Comparison of ENCODE assay signal across 1 cellular context in genomic region chr2:85594715-85595377, GRCh38.
TF ChIP-seq lines count a peak whose summit lies in the region.

No MANE protein-coding gene starts in this region.

TF ChIP-seq in IMR-90, 13 proteins besides CTCF, POLR2A, EP300 and RAD21 (continued from another document):
- TF ChIP-seq, protein P1, sequence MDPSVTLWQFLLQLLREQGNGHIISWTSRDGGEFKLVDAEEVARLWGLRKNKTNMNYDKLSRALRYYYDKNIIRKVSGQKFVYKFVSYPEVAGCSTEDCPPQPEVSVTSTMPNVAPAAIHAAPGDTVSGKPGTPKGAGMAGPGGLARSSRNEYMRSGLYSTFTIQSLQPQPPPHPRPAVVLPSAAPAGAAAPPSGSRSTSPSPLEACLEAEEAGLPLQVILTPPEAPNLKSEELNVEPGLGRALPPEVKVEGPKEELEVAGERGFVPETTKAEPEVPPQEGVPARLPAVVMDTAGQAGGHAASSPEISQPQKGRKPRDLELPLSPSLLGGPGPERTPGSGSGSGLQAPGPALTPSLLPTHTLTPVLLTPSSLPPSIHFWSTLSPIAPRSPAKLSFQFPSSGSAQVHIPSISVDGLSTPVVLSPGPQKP (IDR thresholded peaks at IDR 0.05; ENCODE audit: borderline replicate concordance, low read depth, low read length), result no peak
- TF ChIP-seq SMC3 (IDR thresholded peaks at IDR 0.05; ENCODE audit: low read depth, low read length), result no peak
- TF ChIP-seq FOS (IDR thresholded peaks at IDR 0.05; ENCODE audit: low read depth, low read length), result no peak
- no peak for TF ChIP-seq CHD1 (IDR thresholded peaks at IDR 0.05; ENCODE audit: low read depth, low read length)
- TF ChIP-seq RCOR1 (IDR thresholded peaks at IDR 0.05; ENCODE audit: insufficient replicate concordance, low read length), result no peak
- TF ChIP-seq, protein P2, sequence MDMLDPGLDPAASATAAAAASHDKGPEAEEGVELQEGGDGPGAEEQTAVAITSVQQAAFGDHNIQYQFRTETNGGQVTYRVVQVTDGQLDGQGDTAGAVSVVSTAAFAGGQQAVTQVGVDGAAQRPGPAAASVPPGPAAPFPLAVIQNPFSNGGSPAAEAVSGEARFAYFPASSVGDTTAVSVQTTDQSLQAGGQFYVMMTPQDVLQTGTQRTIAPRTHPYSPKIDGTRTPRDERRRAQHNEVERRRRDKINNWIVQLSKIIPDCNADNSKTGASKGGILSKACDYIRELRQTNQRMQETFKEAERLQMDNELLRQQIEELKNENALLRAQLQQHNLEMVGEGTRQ (IDR thresholded peaks at IDR 0.05; ENCODE audit: low read depth, low read length), result no peak
- no peak for TF ChIP-seq RFX5 (IDR thresholded peaks at IDR 0.05; ENCODE audit: low read depth, low read length)
- TF ChIP-seq MAFK (IDR thresholded peaks at IDR 0.05; ENCODE audit: low read depth, low read length), result no peak
- no peak for TF ChIP-seq MXI1 (IDR thresholded peaks at IDR 0.05; ENCODE audit: borderline replicate concordance, low read depth, low read length)
- TF ChIP-seq CEBPB (IDR thresholded peaks at IDR 0.05; ENCODE audit: low read depth, low read length), result no peak
- no peak for TF ChIP-seq MAZ (IDR thresholded peaks at IDR 0.05; ENCODE audit: borderline replicate concordance, low read depth, low read length)
- no peak for TF ChIP-seq BHLHE40 (IDR thresholded peaks at IDR 0.05; ENCODE audit: low read depth, low read length)
TF ChIP-seq in IMR-90: peak in this region for 0.
